Comparison of ENCODE assay signal across 8 cellular contexts in the genomic region with DNA sequence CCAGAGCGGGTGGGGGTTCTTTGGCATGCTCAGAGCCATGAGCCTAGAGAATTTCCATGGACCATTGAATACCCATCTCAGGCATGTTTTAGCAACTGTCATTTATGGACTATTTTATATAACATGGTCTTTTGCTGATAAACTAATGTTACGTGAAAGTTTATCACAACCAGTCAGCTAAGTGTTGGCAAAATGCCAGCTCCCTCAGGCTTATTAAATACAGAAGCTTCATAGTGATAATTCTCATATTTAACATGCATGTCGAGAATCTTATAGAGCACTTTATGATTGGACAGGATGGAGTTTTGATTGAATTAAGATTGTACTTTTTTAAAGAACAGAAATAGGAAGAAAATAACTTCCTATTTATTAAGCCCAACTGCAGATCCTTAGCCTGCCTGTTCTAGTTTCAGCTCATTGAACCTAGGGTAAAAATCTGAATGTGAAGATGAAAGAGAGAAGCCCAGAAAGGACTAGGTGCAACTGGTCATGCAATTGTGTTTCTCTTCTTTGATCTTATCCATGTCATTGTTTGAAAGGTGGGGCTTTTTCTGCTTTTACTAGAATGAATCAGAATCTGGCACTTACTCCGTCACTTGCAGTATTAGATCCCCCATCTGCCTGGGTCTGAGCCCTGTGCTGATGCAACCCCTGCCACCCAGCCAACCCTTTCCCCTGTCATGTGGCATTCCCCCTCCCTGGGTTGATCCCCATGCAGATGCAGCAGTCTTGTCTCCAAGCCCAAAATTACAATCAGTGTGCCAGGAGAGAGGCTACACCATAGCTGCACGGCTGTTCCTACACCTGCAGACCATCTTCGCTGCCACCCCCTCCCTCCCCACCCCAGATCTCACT.
DNase-seq lines count a peak whose midpoint lies in the region; ATAC-seq and TF ChIP-seq lines count a peak whose summit lies in the region.

No MANE protein-coding gene starts in this region.

- H3K27ac ChIP-seq in WERI-Rb-1 (no peak overlapping the region), RWPE1 (no peak overlapping the region)

- no peaks in the 10 kb centered on the region for H3K9me3 ChIP-seq in WERI-Rb-1 (ENCODE audit: severe bottlenecking)

- CTCF ChIA-PET in RWPE1 (lab: Yijun Ruan, JAX) = interaction anchor here (0.6 kb wide), 1 partner anchor 1174 kb away, joined by 3 read pairs; no protein-coding TSS in a partner anchor

- peaks cover 5% of the 10 kb centered on the region for H3K36me3 ChIP-seq in WERI-Rb-1

- H3K36me3 Mint-ChIP-seq in effector memory CD8-positive, alpha-beta T cell (ENCODE audit: insufficient read depth) = peaks cover 14% of the 10 kb centered on the region

- no peak overlapping the region for H3K4me3 Mint-ChIP-seq in effector memory CD8-positive, alpha-beta T cell

- H3K9me3 Mint-ChIP-seq in effector memory CD8-positive, alpha-beta T cell = peaks cover 0 to 2% of the 10 kb centered on the region in 2 donors

- peak; percentile 31 for DNase-seq in GM12864 (ENCODE audit: low read depth)
- DNase-seq in WERI-Rb-1 = peak; percentile 27
- DNase-seq in NCI-H1092 treated with DMSO at 0.1 percent for 48 hours (lab: John Stamatoyannopoulos, UW) = no peak
- no peak for DNase-seq in DMS53 (lab: John Stamatoyannopoulos, UW)
- no peak for DNase-seq in effector memory CD8-positive, alpha-beta T cell
- no peak for DNase-seq in RWPE1 (ENCODE audit: low spot score)

- H3K27me3 Mint-ChIP-seq in effector memory CD8-positive, alpha-beta T cell = peaks cover 0 to 40% of the 10 kb centered on the region in 2 donors

- H3K27me3 ChIP-seq in WERI-Rb-1 (ENCODE audit: insufficient read depth, low read depth, severe bottlenecking) = no peaks in the 10 kb centered on the region

- POLR2A ChIA-PET in RWPE1 (lab: Yijun Ruan, JAX; ENCODE audit: low non-redundant PET) = no interaction called here

- H3K27ac Mint-ChIP-seq in effector memory CD8-positive, alpha-beta T cell = no peak overlapping the region

- no peak for TF ChIP-seq CTCF in GM12864 (IDR thresholded peaks at IDR 0.05; ENCODE audit: low read depth, low read length, missing control alignments)
- no peak for TF ChIP-seq CTCF in WERI-Rb-1 (IDR thresholded peaks at IDR 0.05; ENCODE audit: low read depth, low read length)
- no peak for TF ChIP-seq CTCF in RWPE1 (conservative IDR thresholded peaks at IDR 0.05; ENCODE audit: low read depth)

- ATAC-seq in GM19035 (IDR thresholded peaks at IDR 0.05; ENCODE audit: unreplicated experiment) (peak; percentile 78), HG02981 (IDR thresholded peaks at IDR 0.05; ENCODE audit: unreplicated experiment) (peak; percentile 81)
- no peak for ATAC-seq in effector memory CD8-positive, alpha-beta T cell (replicated peaks)

- no peaks in the 10 kb centered on the region for H3K4me1 Mint-ChIP-seq in effector memory CD8-positive, alpha-beta T cell (ENCODE audit: low read depth in 2 of 2)

- H3K4me3 ChIP-seq in GM12864 (ENCODE audit: low read depth, low read length) (no peak overlapping the region), WERI-Rb-1 (ENCODE audit: low read depth, low read length) (no peak overlapping the region)

Comparison
In these comparisons a context has a peak if more than half of its experiments do, and no peak if none do; other contexts are left out.
1. DNase-seq: peak in GM12864 (single experiment) and WERI-Rb-1 (single experiment); none in NCI-H1092 treated with DMSO at 0.1 percent for 48 hours (single experiment), DMS53 (single experiment), effector memory CD8-positive, alpha-beta T cell (0 of 3) and RWPE1 (single experiment).